ENCODE assay signal across 19 cellular contexts in the genomic region with DNA sequence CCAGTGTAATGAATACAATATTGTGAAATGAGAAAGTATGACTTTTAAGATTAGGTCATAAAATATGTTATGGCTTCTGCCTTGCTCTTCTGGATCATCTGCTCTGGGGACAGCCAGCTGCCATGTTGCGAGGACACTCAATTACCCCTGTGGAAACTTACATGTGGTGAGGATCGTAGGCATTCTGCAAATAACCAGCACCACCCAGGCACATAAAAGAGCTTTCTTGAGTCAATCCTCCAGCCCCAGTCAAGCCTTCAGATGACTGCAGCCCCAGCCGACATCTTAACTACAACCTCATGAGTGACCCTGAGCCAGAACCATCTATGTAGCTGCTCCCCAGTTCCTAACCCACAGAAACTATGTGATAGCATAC.
"Had no signal": no experiment of that assay in that cellular context is flagged by ENCODE, and none has a peak within 500 bp of the region (broad histone marks: within the 10 kb centered on the region; RNA-seq: fewer than 3 reads in every experiment).

No MANE protein-coding gene starts in this region.

- ATAC-seq: activated T-helper 17 cell treated with anti-CD3 and anti-CD28 coated beads, Interleukin-2, amount 50 U/mL, for 72 hours; left ventricle myocardium superior; naive thymus-derived CD8-positive, alpha-beta T cell had no signal

- H3K27ac Mint-ChIP-seq: immature natural killer cell had no signal

- H3K4me1 ChIP-seq: uterus had no signal

- H3K27ac ChIP-seq: adrenal gland, esophagus squamous epithelium, parathyroid adenoma, sigmoid colon, tibial nerve, uterus had no signal

- H3K4me3 ChIP-seq: adrenal gland, esophagus squamous epithelium, sigmoid colon, tibial nerve, uterus had no signal

- H3K9me3 ChIP-seq: adrenal gland, esophagus squamous epithelium, sigmoid colon, tibial nerve, uterus had no signal

- H3K4me3 Mint-ChIP-seq: activated T-helper 17 cell treated with anti-CD3 and anti-CD28 coated beads, Interleukin-2, amount 50 U/mL, for 72 hours; immature natural killer cell; T-helper 1 cell treated with Interleukin-12 subunit alpha and Interleukin-12 subunit beta and Interleukin-4 antibody, amounts not matched to agents 30 μg/mL and 1 μg/mL, for 36 hours had no signal

- H3K36me3 ChIP-seq: adrenal gland, esophagus squamous epithelium, sigmoid colon, tibial nerve, uterus had no signal

- H2AFZ ChIP-seq: parathyroid adenoma had no signal

- H3K9ac ChIP-seq: parathyroid adenoma had no signal

- DNase-seq: activated CD4-positive, CD25-positive, alpha-beta regulatory T cell treated with anti-CD3 and anti-CD28 coated beads, Interleukin-2, amount 50 U/mL, for 72 hours; activated naive CD4-positive, alpha-beta T cell treated with anti-CD3 and anti-CD28 coated beads, Interleukin-2, amount 50 U/mL, for 16 hours; activated T-cell treated with anti-CD3 and anti-CD28 coated beads for 4 hours; dermis blood vessel endothelial cell; effector memory CD4-positive, alpha-beta T cell; esophagus squamous epithelium; immature natural killer cell; kidney glomerular epithelial cell; left ventricle myocardium superior; naive thymus-derived CD8-positive, alpha-beta T cell; sigmoid colon; stimulated activated naive CD4-positive, alpha-beta T cell; substantia nigra; uterus had no signal

- H3K9me3 Mint-ChIP-seq: activated T-helper 17 cell treated with anti-CD3 and anti-CD28 coated beads, Interleukin-2, amount 50 U/mL, for 72 hours; immature natural killer cell; naive thymus-derived CD8-positive, alpha-beta T cell had no signal

- H3K27me3 Mint-ChIP-seq: activated T-helper 17 cell treated with anti-CD3 and anti-CD28 coated beads, Interleukin-2, amount 50 U/mL, for 72 hours; naive thymus-derived CD8-positive, alpha-beta T cell had no signal

- H3K27me3 ChIP-seq: adrenal gland, esophagus squamous epithelium, sigmoid colon, tibial nerve, uterus had no signal
